In genomic region chr6:151374024-151374423, GRCh38 we compare ENCODE assay signal across 8 cellular contexts. TPM values are rescaled to one million over a fixed set of nuclear protein-coding genes. Genes with fewer than 3 reads are reported as not detected.
DNase-seq lines count a peak whose midpoint lies in the region; ATAC-seq and TF ChIP-seq lines count a peak whose summit lies in the region.
"Had no signal": no experiment of that assay in that cellular context is flagged by ENCODE, and none has a peak within 500 bp of the region (broad histone marks: within the 10 kb centered on the region; RNA-seq: fewer than 3 reads in every experiment).

No MANE protein-coding gene starts in this region.

- no peaks in the 10 kb centered on the region for H3K79me1 ChIP-seq in trophoblast cell (ENCODE audit: low read length)

- H4K8ac ChIP-seq in trophoblast cell (ENCODE audit: low read depth, low read length) = no peak overlapping the region

- CTCF ChIA-PET in RWPE1 (lab: Yijun Ruan, JAX) = interaction anchor here (0.5 kb wide), 1 partner anchor 956 kb away, joined by 4 read pairs; no protein-coding TSS in a partner anchor

- H3K18ac ChIP-seq in trophoblast cell (ENCODE audit: low read length) = no peak overlapping the region

- H3K4ac ChIP-seq in trophoblast cell (ENCODE audit: low read depth, low read length) = peak overlapping the region; percentile 35

- ATAC-seq in esophagus mucosa = peak; percentile 39

- no peak overlapping the region for H3K9ac ChIP-seq in trophoblast cell (ENCODE audit: low read length)

- peaks cover 3 to 6% of the 10 kb centered on the region in 2 experiments for H3K4me1 ChIP-seq in trophoblast cell (ENCODE audit: control insufficient read depth in 1 of 2, insufficient read depth in 2 of 2, low read length in 2 of 2)

- H3K27me3 ChIP-seq in HL-60 (ENCODE audit: insufficient read depth, poor library complexity, severe bottlenecking) (no peaks in the 10 kb centered on the region), trophoblast cell (ENCODE audit: insufficient read depth, low read length) (no peaks in the 10 kb centered on the region)

- peak overlapping the region; percentile 59 for H2AFZ ChIP-seq in trophoblast cell (ENCODE audit: insufficient read depth, low read length, poor library complexity)

- H3K4me3 ChIP-seq in HL-60 (replicated peaks; ENCODE audit: insufficient read depth, low read length) = no peak overlapping the region
- H3K4me3 ChIP-seq in trophoblast cell (ENCODE audit: low read depth, low read length) = no peak overlapping the region

- peak; percentile 47 to 49 for DNase-seq in HL-60 (ENCODE audit: low read depth in 1 of 2, low spot score in 1 of 2)
- DNase-seq in RWPE1 (ENCODE audit: low spot score) = peak; percentile 19
- DNase-seq in trophoblast cell = no peak
- DNase-seq in GOT3 (lab: John Stamatoyannopoulos, UW) = no peak
- no peak for DNase-seq in NCI-H510A (lab: John Stamatoyannopoulos, UW)
- no peak for DNase-seq in GM13976 (ENCODE audit: low spot score)
- DNase-seq: nephron progenitor cell had no signal

- no CpG with 5 or more reads among the region's 4 CpGs for WGBS in trophoblast cell (ENCODE audit: extremely low coverage, insufficient coverage, insufficient read length)

- H2BK12ac ChIP-seq in trophoblast cell (ENCODE audit: low read length) = peak overlapping the region; percentile 17

- no peak overlapping the region for H2BK5ac ChIP-seq in trophoblast cell (ENCODE audit: low read depth, low read length, poor library complexity)

- H3K27ac ChIP-seq in HL-60 (replicated peaks) (no peak overlapping the region), RWPE1 (no peak overlapping the region), trophoblast cell (ENCODE audit: low read depth, low read length) (no peak overlapping the region)

- H3K23ac ChIP-seq in trophoblast cell (ENCODE audit: low read length) = no peak overlapping the region

- POLR2A ChIA-PET in RWPE1 (lab: Yijun Ruan, JAX; ENCODE audit: low non-redundant PET) = no interaction called here

- H4K91ac ChIP-seq in trophoblast cell (ENCODE audit: low read depth, low read length) = no peak overlapping the region

- H2BK120ac ChIP-seq in trophoblast cell (ENCODE audit: insufficient read depth, low read length, poor library complexity) = no peak overlapping the region

- no peak overlapping the region for H4K12ac ChIP-seq in trophoblast cell (ENCODE audit: low read depth, low read length)

- H3K36me3 ChIP-seq in trophoblast cell (ENCODE audit: control insufficient read depth in 1 of 2, insufficient read depth in 2 of 2, low read length in 2 of 2) = peaks cover 8 to 14% of the 10 kb centered on the region in 2 experiments

- H3K9me3 ChIP-seq in trophoblast cell (ENCODE audit: insufficient read depth, low read depth, low read length) = no peaks in the 10 kb centered on the region

- H3K14ac ChIP-seq in trophoblast cell (ENCODE audit: low read length) = no peak overlapping the region

- TF ChIP-seq CTCF in HL-60 (IDR thresholded peaks at IDR 0.05; ENCODE audit: insufficient read depth, low read length) (no peak), RWPE1 (conservative IDR thresholded peaks at IDR 0.05; ENCODE audit: low read depth) (no peak), GM13976 (IDR thresholded peaks at IDR 0.05; ENCODE audit: borderline replicate concordance, control extremely low read depth, extremely low read depth, insufficient read depth, missing control alignments) (no peak)

- no peak overlapping the region for H2AK5ac ChIP-seq in trophoblast cell (ENCODE audit: low read length)

- no peak overlapping the region for H3K4me2 ChIP-seq in trophoblast cell (ENCODE audit: low read length)

- in situ Hi-C loops in GM13976 (cut with MboI; ENCODE audit: low sequenced_read_pairs, unreplicated experiment) = no loop called here

- H3K79me2 ChIP-seq in trophoblast cell (ENCODE audit: control insufficient read depth, insufficient read depth, low read length, poor library complexity) = no peaks in the 10 kb centered on the region

RNA-seq across cellular contexts. Expression of gene ZBTB2, which starts 17.3 kb away (rescaled TPM):
- 5.3 TPM for total RNA-seq in esophagus mucosa
- 26.4 and 27.4 TPM in 2 replicates for polyA plus RNA-seq in trophoblast cell (2013)

Comparison
In these comparisons a context has a peak if more than half of its experiments do, and no peak if none do; other contexts are left out.
1. DNase-seq: peak in HL-60 (2 of 2) and RWPE1 (single experiment); none in trophoblast cell (0 of 2), GOT3 (single experiment), NCI-H510A (single experiment) and GM13976 (single experiment).